10 cellular contexts compared by ENCODE assay signal in the genomic region with DNA sequence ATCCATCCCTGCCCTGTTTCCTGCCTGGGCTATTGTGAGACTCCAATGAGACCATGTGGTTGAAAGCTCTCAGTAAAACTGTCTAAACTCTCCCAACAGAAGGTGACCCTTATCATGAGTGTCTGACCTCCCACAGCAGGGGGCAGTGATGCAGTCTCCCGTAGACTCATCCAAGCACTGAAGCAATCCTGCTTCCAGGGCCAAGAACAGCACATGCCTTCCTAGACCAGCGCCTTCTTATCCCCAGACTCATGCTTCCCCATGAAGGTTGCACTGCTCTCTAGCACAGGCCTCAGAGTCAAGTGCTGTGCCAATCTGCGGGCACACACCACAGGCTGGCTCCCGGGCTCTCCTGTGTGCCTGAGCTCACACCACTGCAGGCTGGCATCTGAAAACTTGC.
DNase-seq lines count a peak whose midpoint lies in the region; ATAC-seq and TF ChIP-seq lines count a peak whose summit lies in the region.
"Had no signal": no experiment of that assay in that cellular context is flagged by ENCODE, and none has a peak within 500 bp of the region (broad histone marks: within the 10 kb centered on the region; RNA-seq: fewer than 3 reads in every experiment).

No MANE protein-coding gene starts in this region.

- H3K27me3 ChIP-seq in lung (ENCODE audit: control insufficient read depth, insufficient read depth): no peaks in the 10 kb centered on the region

- no peak overlapping the region for H3K27ac Mint-ChIP-seq in type B pancreatic cell
- H3K27ac Mint-ChIP-seq: activated T-helper 2 cell treated with anti-CD3 and anti-CD28 coated beads, Interferon-gamma antibody, Interleukin-2, Interleukin-4, amounts not matched to agents 10 μg/mL and 5 μg/mL and 100 μg/mL, durations not matched to agents 14 hours and 24 hours and 36 hours had no signal

- 72 to 83% methylated on average over 4 of the region's 4 CpGs for WGBS in lung, 2 donors

- no peaks in the 10 kb centered on the region for H3K9me3 Mint-ChIP-seq in type B pancreatic cell
- H3K9me3 Mint-ChIP-seq: activated T-helper 2 cell treated with anti-CD3 and anti-CD28 coated beads, Interferon-gamma antibody, Interleukin-2, Interleukin-4, amounts not matched to agents 10 μg/mL and 5 μg/mL and 100 μg/mL, durations not matched to agents 14 hours and 24 hours and 36 hours had no signal

- CTCF ChIA-PET in GM10248 (lab: Yijun Ruan, JAX): interaction anchor here (1.2 to 20.9 kb wide), 3 partner anchors 8 to 102 kb away, joined by 3 to 314 read pairs (median 5); no protein-coding TSS in a partner anchor

- no peak for ATAC-seq in lung (ENCODE audit: insufficient read depth, low FRiP score)
- ATAC-seq: Panc1 had no signal

- POLR2A ChIA-PET in GM10248 (lab: Yijun Ruan, JAX): interaction anchor here (0.5 kb wide), 1 partner anchor 163 kb away, joined by 5 read pairs; no protein-coding TSS in a partner anchor

- H3K36me3 ChIP-seq in lung (ENCODE audit: control insufficient read depth in 2 of 2, insufficient read depth in 2 of 2, low read length in 2 of 2): peaks cover 35 to 73% of the 10 kb centered on the region in 2 donors

- no peak overlapping the region for H3K4me3 ChIP-seq in lung

- H3K4me1 Mint-ChIP-seq in type B pancreatic cell (ENCODE audit: unreplicated experiment): no peaks in the 10 kb centered on the region

- DNase-seq in M059J (ENCODE audit: low read depth) (peak; percentile 39), dermis microvascular lymphatic vessel endothelial cell (ENCODE audit: low read depth in 2 of 2) (peak; percentile 52 to 62), lung (ENCODE audit: low spot score) (no peak), type B pancreatic cell (ENCODE audit: extremely low spot score, unreplicated experiment) (no peak), GM10248 (ENCODE audit: extremely low spot score) (no peak), NOMO-1 (lab: John Stamatoyannopoulos, UW; ENCODE audit: unreplicated experiment in 2 of 2) (no peak), GM13977 (ENCODE audit: low spot score) (no peak)
- DNase-seq: stimulated activated CD4-positive, alpha-beta T cell treated with anti-CD3 and anti-CD28 coated beads, Interleukin-4, amount 100 ng/mL, for 4 hours had no signal

- H3K27ac ChIP-seq in lung (ENCODE audit: low read depth in 1 of 2, low read length in 1 of 2): peak overlapping the region; percentile 61 to 64

- in situ Hi-C loops in GM13977 (cut with MboI; ENCODE audit: low pct_unique_long_range_greater_than_20kb, low sequenced_read_pairs, unreplicated experiment): no loop called here

- peaks cover 20% of the 10 kb centered on the region for H3K36me3 Mint-ChIP-seq in type B pancreatic cell

- H3K4me3 Mint-ChIP-seq in type B pancreatic cell: no peak overlapping the region

- no peaks in the 10 kb centered on the region for H3K27me3 Mint-ChIP-seq in type B pancreatic cell

- no peak for TF ChIP-seq CTCF in lung (IDR thresholded peaks at IDR 0.05; ENCODE audit: control extremely low read depth, extremely low read depth)
- peak; percentile 20 for TF ChIP-seq CTCF in type B pancreatic cell (conservative IDR thresholded peaks at IDR 0.05)
- no peak for TF ChIP-seq CTCF in GM10248 (IDR thresholded peaks at IDR 0.05; ENCODE audit: control extremely low read depth, extremely low read depth, low read depth, missing control alignments)
- no peak for TF ChIP-seq CTCF in GM13977 (IDR thresholded peaks at IDR 0.05; ENCODE audit: extremely low read depth, insufficient read depth, missing control alignments)

- no peaks in the 10 kb centered on the region for H3K9me3 ChIP-seq in lung (ENCODE audit: control insufficient read depth in 2 of 2, insufficient read depth in 1 of 2, low read length in 1 of 2)

- H3K4me1 ChIP-seq in lung (ENCODE audit: control insufficient read depth in 2 of 2, insufficient read depth in 2 of 2, low read length in 2 of 2): peaks cover 7 to 13% of the 10 kb centered on the region in 2 donors

Comparison
In these comparisons a context has a peak if more than half of its experiments do, and no peak if none do; other contexts are left out.
1. DNase-seq: peak in M059J (single experiment) and dermis microvascular lymphatic vessel endothelial cell (2 of 2); none in lung (single experiment), type B pancreatic cell (single experiment), GM10248 (single experiment), NOMO-1 (0 of 2) and GM13977 (single experiment).